Comparison of ENCODE assay signal across 9 cellular contexts in the genomic region with DNA sequence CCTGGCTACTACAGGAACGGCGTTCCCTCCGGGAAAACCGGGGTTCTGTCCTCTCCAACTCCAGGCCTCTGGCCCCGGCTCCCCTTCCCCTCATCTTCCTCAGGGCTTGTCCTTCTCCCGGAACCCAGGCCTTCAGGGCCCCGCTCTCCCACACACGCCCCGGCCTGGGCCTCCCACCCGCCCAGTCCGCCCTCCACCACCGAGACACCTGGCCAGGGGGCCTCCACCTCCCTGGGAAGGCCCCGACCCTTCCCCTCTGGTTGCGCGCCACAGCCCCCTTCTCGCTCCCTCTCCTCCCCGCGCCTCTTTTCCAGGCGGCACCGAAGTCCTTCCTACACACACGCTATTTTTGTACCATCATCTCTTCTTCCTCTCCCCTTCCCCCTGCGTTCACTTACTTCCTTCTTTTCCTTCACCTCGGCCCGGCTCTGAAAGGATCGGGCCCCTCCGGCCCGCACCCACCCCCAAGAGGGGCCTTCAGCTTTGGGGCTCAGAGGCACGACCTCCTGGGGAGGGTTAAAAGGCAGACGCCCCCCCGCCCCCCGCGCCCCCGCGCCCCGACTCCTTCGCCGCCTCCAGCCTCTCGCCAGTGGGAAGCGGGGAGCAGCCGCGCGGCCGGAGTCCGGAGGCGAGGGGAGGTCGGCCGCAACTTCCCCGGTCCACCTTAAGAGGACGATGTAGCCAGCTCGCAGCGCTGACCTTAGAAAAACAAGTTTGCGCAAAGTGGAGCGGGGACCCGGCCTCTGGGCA. TPM values are rescaled to one million over a fixed set of nuclear protein-coding genes. Genes with fewer than 3 reads are reported as not detected.
DNase-seq lines count a peak whose midpoint lies in the region; ATAC-seq and TF ChIP-seq lines count a peak whose summit lies in the region.
"Had no signal": no experiment of that assay in that cellular context is flagged by ENCODE, and none has a peak within 500 bp of the region (broad histone marks: within the 10 kb centered on the region; RNA-seq: fewer than 3 reads in every experiment).

No MANE protein-coding gene starts in this region.

- H3K9me3 ChIP-seq in mammary epithelial cell (replicated peaks; ENCODE audit: insufficient read depth, low read length) (no peaks in the 10 kb centered on the region), lower lobe of right lung (no peaks in the 10 kb centered on the region), thyroid gland (no peaks in the 10 kb centered on the region)

- H4K20me1 ChIP-seq in mammary epithelial cell (ENCODE audit: insufficient read depth, low read length), result no peaks in the 10 kb centered on the region

- no peak for TF ChIP-seq POLR2A in thyroid gland (IDR thresholded peaks at IDR 0.05)

- H3K27me3 ChIP-seq in mammary epithelial cell (ENCODE audit: insufficient read depth, low read length) (no peaks in the 10 kb centered on the region), lower lobe of right lung (ENCODE audit: low read depth) (peaks cover 44% of the 10 kb centered on the region), thyroid gland (no peaks in the 10 kb centered on the region)

- CTCF ChIA-PET in mammary epithelial cell (lab: Charles Lee; ENCODE audit: low non-redundant PET), result no interaction called here

- dilution Hi-C loops in mammary epithelial cell (cut with HindIII; ENCODE audit: low sequenced_read_pairs), result no loop called here

- H2AFZ ChIP-seq in mammary epithelial cell (ENCODE audit: low read depth, low read length), result peak overlapping the region; percentile 81

- DNase-seq in SKM-1 treated with dmso at 0.1 percent for 144 hours (lab: John Stamatoyannopoulos, UW; ENCODE audit: unreplicated experiment), result peak; percentile 62
- DNase-seq in SKM-1 (lab: John Stamatoyannopoulos, UW; ENCODE audit: unreplicated experiment), result no peak
- DNase-seq in mammary epithelial cell, result no peak
- DNase-seq in lower lobe of right lung, result peak; percentile 86
- no peak for DNase-seq in thyroid gland
- no peak for DNase-seq in NCI-H2171 (lab: John Stamatoyannopoulos, UW)
- DNase-seq: CD4-positive, CD25-positive, alpha-beta regulatory T cell had no signal

- intact Hi-C loops in mammary epithelial cell (cut with micrococcal nuclease), result loop anchor here (2.0 kb wide), 1 partner anchor 85 kb away; no protein-coding TSS in a partner anchor
- intact Hi-C loops in lower lobe of right lung (cut with DNase I), result no loop called here
- intact Hi-C loops in thyroid gland (cut with DNase I), result no loop called here

- no peaks in the 10 kb centered on the region for H3K36me3 ChIP-seq in mammary epithelial cell (ENCODE audit: insufficient read depth, low read length)
- no peaks in the 10 kb centered on the region for H3K36me3 ChIP-seq in lower lobe of right lung
- H3K36me3 ChIP-seq in thyroid gland, result no peaks in the 10 kb centered on the region

- H3K9ac ChIP-seq in mammary epithelial cell (ENCODE audit: insufficient read depth, low read length), result peak overlapping the region; percentile 57

- no TSS peak for BruUV-seq in mammary epithelial cell (replicated peaks; lab: Mats Ljungman, UMichigan)

- peak overlapping the region; percentile 52 to 85 (median 68) for H3K4me3 ChIP-seq in mammary epithelial cell (replicated peaks in 1 of 3; ENCODE audit: insufficient read depth in 1 of 3, low read depth in 2 of 3, low read length in 3 of 3)
- H3K4me3 ChIP-seq in lower lobe of right lung, result peak overlapping the region; percentile 65
- peak overlapping the region in 1 of 3 donors; percentile 72 for H3K4me3 ChIP-seq in thyroid gland (replicated peaks in 1 of 3)

- peaks cover 53% of the 10 kb centered on the region for H3K79me2 ChIP-seq in mammary epithelial cell (ENCODE audit: insufficient read depth, low read length)

- WGBS in mammary epithelial cell (ENCODE audit: low coverage, missing lambda C conversion rate), result under 1% methylated on average over 24 of the region's 54 CpGs
- WGBS in thyroid gland, 2 donors, result 28 to 41% methylated on average over 35 to 46 of the region's 54 CpGs

- TF ChIP-seq CTCF in mammary epithelial cell (conservative IDR thresholded peaks at IDR 0.05 in 1 of 2, IDR thresholded peaks at IDR 0.05 in 1 of 2; ENCODE audit: extremely low read depth in 1 of 2, insufficient read depth in 1 of 2, low read depth in 1 of 2, low read length in 2 of 2), result no peak
- no peak for TF ChIP-seq CTCF in lower lobe of right lung (IDR thresholded peaks at IDR 0.05)
- TF ChIP-seq CTCF in thyroid gland (IDR thresholded peaks at IDR 0.05), result no peak

- H3K27ac ChIP-seq in mammary epithelial cell (ENCODE audit: insufficient read depth, low read depth, low read length) (peak overlapping the region; percentile 58), lower lobe of right lung (peak overlapping the region; percentile 85), thyroid gland (peak overlapping the region; percentile 41 to 73 (median 67))

- H3K4me2 ChIP-seq in mammary epithelial cell (ENCODE audit: insufficient read depth, low read depth, low read length), result peak overlapping the region; percentile 85

- H3K4me1 ChIP-seq in mammary epithelial cell (ENCODE audit: insufficient read depth, low read length), result peaks cover 47% of the 10 kb centered on the region
- peaks cover 42% of the 10 kb centered on the region for H3K4me1 ChIP-seq in lower lobe of right lung
- H3K4me1 ChIP-seq in thyroid gland, result peaks cover 11% of the 10 kb centered on the region in 2 donors

- ATAC-seq in lower lobe of right lung (peak; percentile 18 to 73), HG03565 (IDR thresholded peaks at IDR 0.05; ENCODE audit: unreplicated experiment) (no peak), GM18502 (IDR thresholded peaks at IDR 0.05; ENCODE audit: poor library complexity, unreplicated experiment) (no peak)

- in situ Hi-C loops in mammary epithelial cell (cut with MboI; ENCODE audit: low sequenced_read_pairs in 2 of 2), result no loop called here

RNA-seq across cellular contexts. Expression of gene SIRPA, which starts 1.3 kb away (rescaled TPM):
- total RNA-seq in mammary epithelial cell (10 to 100 TPM; 49.6 to 68.3 TPM), lower lobe of right lung (130 TPM), thyroid gland (10 to 100 TPM; 14.1 to 35.1 (median 25.4) TPM)
- polyA plus RNA-seq in mammary epithelial cell, result 41.1 TPM
- polyA minus RNA-seq in mammary epithelial cell, result 78.0 TPM
- total RNA-seq: CD4-positive, CD25-positive, alpha-beta regulatory T cell had no signal
- polyA plus RNA-seq: CD4-positive, CD25-positive, alpha-beta regulatory T cell had no signal

Comparison
In these comparisons a context has a peak if more than half of its experiments do, and no peak if none do; other contexts are left out.
1. DNase-seq: peak in SKM-1 treated with dmso at 0.1 percent for 144 hours (single experiment) and lower lobe of right lung (single experiment); none in SKM-1 (single experiment), mammary epithelial cell (single experiment), thyroid gland (0 of 2) and NCI-H2171 (single experiment).
2. ATAC-seq: peak in lower lobe of right lung (2 of 2); none in HG03565 (single experiment) and GM18502 (single experiment).
3. Peak in every context shown above with its lines, with median percentiles within 50 percentile points of each other: H3K27ac ChIP-seq.